2 cellular contexts compared by ENCODE assay signal in the genomic region with DNA sequence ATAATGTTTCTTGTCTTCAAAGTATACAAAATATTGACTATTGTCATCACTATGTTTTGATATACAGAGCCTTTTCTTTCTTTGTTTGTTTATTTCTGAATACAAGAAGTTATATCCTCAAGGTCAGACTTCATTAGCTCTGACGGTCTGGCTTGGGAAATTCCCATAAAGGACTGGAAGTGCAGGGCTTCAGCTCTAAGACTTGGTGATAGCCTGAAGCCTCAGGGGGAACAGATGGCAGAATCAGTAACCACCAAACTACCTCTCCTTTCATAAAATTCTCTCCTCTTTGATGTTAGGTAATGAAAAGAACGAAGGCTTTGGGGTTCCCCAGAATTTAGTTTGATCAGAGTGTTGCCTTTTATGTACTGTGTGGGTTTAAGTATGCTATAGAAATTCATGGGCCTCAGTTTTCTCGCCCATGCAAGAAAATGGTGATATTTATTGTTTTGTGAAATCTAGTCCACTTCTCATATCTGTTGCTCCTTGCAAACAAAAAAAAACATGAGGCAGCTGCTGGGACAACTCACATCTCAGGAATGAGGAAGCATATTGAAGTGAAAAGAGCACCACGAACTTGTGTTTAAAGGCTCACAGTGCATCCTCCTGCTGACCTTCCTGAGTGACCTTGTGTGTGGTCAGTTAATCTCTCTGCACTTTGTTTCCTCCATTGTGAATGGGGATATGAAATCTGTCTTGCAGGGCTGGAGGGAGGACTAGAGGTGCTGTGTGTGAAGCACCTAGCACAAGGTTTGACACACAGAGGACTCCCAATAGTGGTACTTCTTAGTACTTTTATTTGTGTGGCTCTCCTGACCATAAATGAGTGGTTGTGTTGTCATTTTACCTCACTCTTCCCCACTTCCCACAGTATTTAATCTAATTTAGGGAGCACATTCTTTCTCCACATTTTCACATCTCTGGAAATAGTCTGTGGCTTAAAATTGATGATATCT.
TF ChIP-seq lines count a peak whose summit lies in the region.

No MANE protein-coding gene starts in this region.

TF ChIP-seq in A549, 52 proteins besides CTCF, POLR2A, EP300 and RAD21 (continued from another document):
- no peak for TF ChIP-seq ZSCAN20 (CRISPR knock-in tag; IDR thresholded peaks at IDR 0.05)

TF ChIP-seq in HepG2, 621 proteins besides CTCF, POLR2A, EP300 and RAD21 (continued from another document):
- TF ChIP-seq, protein P1, sequence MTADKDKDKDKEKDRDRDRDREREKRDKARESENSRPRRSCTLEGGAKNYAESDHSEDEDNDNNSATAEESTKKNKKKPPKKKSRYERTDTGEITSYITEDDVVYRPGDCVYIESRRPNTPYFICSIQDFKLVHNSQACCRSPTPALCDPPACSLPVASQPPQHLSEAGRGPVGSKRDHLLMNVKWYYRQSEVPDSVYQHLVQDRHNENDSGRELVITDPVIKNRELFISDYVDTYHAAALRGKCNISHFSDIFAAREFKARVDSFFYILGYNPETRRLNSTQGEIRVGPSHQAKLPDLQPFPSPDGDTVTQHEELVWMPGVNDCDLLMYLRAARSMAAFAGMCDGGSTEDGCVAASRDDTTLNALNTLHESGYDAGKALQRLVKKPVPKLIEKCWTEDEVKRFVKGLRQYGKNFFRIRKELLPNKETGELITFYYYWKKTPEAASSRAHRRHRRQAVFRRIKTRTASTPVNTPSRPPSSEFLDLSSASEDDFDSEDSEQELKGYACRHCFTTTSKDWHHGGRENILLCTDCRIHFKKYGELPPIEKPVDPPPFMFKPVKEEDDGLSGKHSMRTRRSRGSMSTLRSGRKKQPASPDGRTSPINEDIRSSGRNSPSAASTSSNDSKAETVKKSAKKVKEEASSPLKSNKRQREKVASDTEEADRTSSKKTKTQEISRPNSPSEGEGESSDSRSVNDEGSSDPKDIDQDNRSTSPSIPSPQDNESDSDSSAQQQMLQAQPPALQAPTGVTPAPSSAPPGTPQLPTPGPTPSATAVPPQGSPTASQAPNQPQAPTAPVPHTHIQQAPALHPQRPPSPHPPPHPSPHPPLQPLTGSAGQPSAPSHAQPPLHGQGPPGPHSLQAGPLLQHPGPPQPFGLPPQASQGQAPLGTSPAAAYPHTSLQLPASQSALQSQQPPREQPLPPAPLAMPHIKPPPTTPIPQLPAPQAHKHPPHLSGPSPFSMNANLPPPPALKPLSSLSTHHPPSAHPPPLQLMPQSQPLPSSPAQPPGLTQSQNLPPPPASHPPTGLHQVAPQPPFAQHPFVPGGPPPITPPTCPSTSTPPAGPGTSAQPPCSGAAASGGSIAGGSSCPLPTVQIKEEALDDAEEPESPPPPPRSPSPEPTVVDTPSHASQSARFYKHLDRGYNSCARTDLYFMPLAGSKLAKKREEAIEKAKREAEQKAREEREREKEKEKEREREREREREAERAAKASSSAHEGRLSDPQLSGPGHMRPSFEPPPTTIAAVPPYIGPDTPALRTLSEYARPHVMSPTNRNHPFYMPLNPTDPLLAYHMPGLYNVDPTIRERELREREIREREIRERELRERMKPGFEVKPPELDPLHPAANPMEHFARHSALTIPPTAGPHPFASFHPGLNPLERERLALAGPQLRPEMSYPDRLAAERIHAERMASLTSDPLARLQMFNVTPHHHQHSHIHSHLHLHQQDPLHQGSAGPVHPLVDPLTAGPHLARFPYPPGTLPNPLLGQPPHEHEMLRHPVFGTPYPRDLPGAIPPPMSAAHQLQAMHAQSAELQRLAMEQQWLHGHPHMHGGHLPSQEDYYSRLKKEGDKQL (CRISPR knock-in tag; IDR thresholded peaks at IDR 0.05; ENCODE audit: low read depth) = no peak
- TF ChIP-seq CENPT (CRISPR knock-in tag; IDR thresholded peaks at IDR 0.05; ENCODE audit: low read depth) (no peak), ZNF225 (CRISPR knock-in tag; IDR thresholded peaks at IDR 0.05) (no peak), ZKSCAN8 (CRISPR knock-in tag; IDR thresholded peaks at IDR 0.05; ENCODE audit: borderline replicate concordance) (no peak), ARNTL (CRISPR knock-in tag; IDR thresholded peaks at IDR 0.05) (no peak), SPEN (CRISPR knock-in tag; IDR thresholded peaks at IDR 0.05; ENCODE audit: low read depth) (no peak), ZBTB42 (CRISPR knock-in tag; IDR thresholded peaks at IDR 0.05) (no peak), ZNF234 (CRISPR knock-in tag; conservative IDR thresholded peaks at IDR 0.05) (no peak), ZNF326 (CRISPR knock-in tag; IDR thresholded peaks at IDR 0.05; ENCODE audit: borderline replicate concordance) (no peak)
- TF ChIP-seq, protein P2, sequence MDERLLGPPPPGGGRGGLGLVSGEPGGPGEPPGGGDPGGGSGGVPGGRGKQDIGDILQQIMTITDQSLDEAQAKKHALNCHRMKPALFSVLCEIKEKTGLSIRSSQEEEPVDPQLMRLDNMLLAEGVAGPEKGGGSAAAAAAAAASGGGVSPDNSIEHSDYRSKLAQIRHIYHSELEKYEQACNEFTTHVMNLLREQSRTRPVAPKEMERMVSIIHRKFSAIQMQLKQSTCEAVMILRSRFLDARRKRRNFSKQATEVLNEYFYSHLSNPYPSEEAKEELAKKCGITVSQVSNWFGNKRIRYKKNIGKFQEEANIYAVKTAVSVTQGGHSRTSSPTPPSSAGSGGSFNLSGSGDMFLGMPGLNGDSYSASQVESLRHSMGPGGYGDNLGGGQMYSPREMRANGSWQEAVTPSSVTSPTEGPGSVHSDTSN (CRISPR knock-in tag; IDR thresholded peaks at IDR 0.05) = no peak
TF ChIP-seq in HepG2: peak in this region for 0.
